ENCODE assay signal across 15 cellular contexts in the genomic region with DNA sequence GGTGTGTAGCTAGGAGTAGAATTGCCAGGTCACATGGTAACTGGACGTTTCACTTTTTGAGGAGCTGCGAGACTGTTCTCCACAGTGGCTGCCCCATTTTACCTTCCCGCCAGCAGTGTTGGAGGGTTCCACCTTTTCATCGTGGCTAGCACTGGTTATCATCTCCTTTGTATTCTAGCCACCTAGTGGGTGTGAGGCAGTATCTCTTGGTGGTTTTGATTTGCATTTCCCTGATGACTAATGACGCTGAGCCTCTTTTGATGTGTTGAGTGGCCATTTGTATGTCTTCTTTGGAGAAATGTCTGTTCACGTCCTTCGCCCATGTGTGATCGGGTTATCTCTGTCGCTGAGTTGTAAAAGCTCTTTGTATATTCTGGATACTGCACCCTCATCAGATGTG. TPM values are rescaled to one million over a fixed set of nuclear protein-coding genes. Genes with fewer than 3 reads are reported as not detected.
DNase-seq lines count a peak whose midpoint lies in the region; ATAC-seq, FAIRE-seq and TF ChIP-seq lines count a peak whose summit lies in the region.
"Had no signal": no experiment of that assay in that cellular context is flagged by ENCODE, and none has a peak within 500 bp of the region (broad histone marks: within the 10 kb centered on the region; RNA-seq: fewer than 3 reads in every experiment).

No MANE protein-coding gene starts in this region.

- peak; percentile 8 for TF ChIP-seq CTCF in fibroblast of the aortic adventitia (IDR thresholded peaks at IDR 0.05; ENCODE audit: insufficient read depth, low read length)

- peak overlapping the region; percentile 1 to 77 (median 19) for H3K27ac Mint-ChIP-seq in CD8-positive, alpha-beta memory T cell

- H3K4me1 ChIP-seq in CD8-positive, alpha-beta memory T cell (ENCODE audit: insufficient read depth, low read length), result peaks cover 11% of the 10 kb centered on the region
- H3K4me1 ChIP-seq: pancreas, stomach had no signal

- H3K27ac ChIP-seq in CD8-positive, alpha-beta memory T cell (ENCODE audit: low read depth, low read length), result no peak overlapping the region
- H3K27ac ChIP-seq: pancreas, SK-N-MC, stomach had no signal

- H3K9me3 Mint-ChIP-seq in CD8-positive, alpha-beta memory T cell, result no peaks in the 10 kb centered on the region

- H3K36me3 Mint-ChIP-seq in CD8-positive, alpha-beta memory T cell, result peaks cover 2 to 15% (median 4%) of the 10 kb centered on the region in 3 donors

- peaks cover 0 to 6% of the 10 kb centered on the region in 2 donors for H3K27me3 Mint-ChIP-seq in CD8-positive, alpha-beta memory T cell

- H3K4me1 Mint-ChIP-seq in CD8-positive, alpha-beta memory T cell, result peaks cover 19 to 28% (median 20%) of the 10 kb centered on the region in 3 donors

- DNase-seq in CD8-positive, alpha-beta memory T cell, result peak in 1 of 5 donors; percentile 22
- DNase-seq in OCI-M1 (lab: John Stamatoyannopoulos, UW), result peak; percentile 3
- DNase-seq in fibroblast of the aortic adventitia (ENCODE audit: low read depth), result no peak
- DNase-seq in GM12892 (ENCODE audit: insufficient read length), result no peak
- no peak for DNase-seq in dedifferentiated amniotic fluid mesenchymal stem cell (ENCODE audit: extremely low spot score)
- DNase-seq: activated CD4-positive, alpha-beta T cell treated with anti-CD3 and anti-CD28 coated beads, Interleukin-2, amount 50 U/mL, for 4 hours; anterior cingulate cortex; DND-41; hippocampal formation; NCI-H510A; stomach had no signal

- ATAC-seq in GM18867 (IDR thresholded peaks at IDR 0.05; ENCODE audit: unreplicated experiment) (peak; percentile 60), GM18858 (IDR thresholded peaks at IDR 0.05; ENCODE audit: unreplicated experiment) (no peak)
- ATAC-seq: pancreas had no signal

- FAIRE-seq in GM12892 (lab: Jason Lieb, UNC), result no peak
- FAIRE-seq: pancreas had no signal

- no peaks in the 10 kb centered on the region for H3K27me3 ChIP-seq in CD8-positive, alpha-beta memory T cell (ENCODE audit: insufficient read depth, low read length, poor library complexity, severe bottlenecking)
- H3K27me3 ChIP-seq: pancreas, stomach had no signal

- H3K4me3 Mint-ChIP-seq in CD8-positive, alpha-beta memory T cell, result peak overlapping the region in 1 of 7 donors; percentile 26

- no peak for TF ChIP-seq POLR2A in GM12892 (IDR thresholded peaks at IDR 0.05; ENCODE audit: low read depth, low read length)

- H3K36me3 ChIP-seq in CD8-positive, alpha-beta memory T cell (ENCODE audit: insufficient read depth, low read length), result no peaks in the 10 kb centered on the region
- H3K36me3 ChIP-seq: pancreas had no signal

- H3K9me3 ChIP-seq in CD8-positive, alpha-beta memory T cell (ENCODE audit: low read length), result no peaks in the 10 kb centered on the region
- H3K9me3 ChIP-seq: pancreas had no signal

- POLR2A ChIA-PET in CD8-positive, alpha-beta memory T cell (lab: Charles Lee), result no interaction called here

- H3K4me3 ChIP-seq in CD8-positive, alpha-beta memory T cell (ENCODE audit: low read length), result no peak overlapping the region
- no peak overlapping the region for H3K4me3 ChIP-seq in fibroblast of the aortic adventitia (ENCODE audit: low read depth, low read length)
- H3K4me3 ChIP-seq: pancreas, SK-N-MC, stomach had no signal

- CTCF ChIA-PET in CD8-positive, alpha-beta memory T cell (lab: Charles Lee), result interaction anchor here (1.5 kb wide), 1 partner anchor 9 kb away, joined by 3 read pairs; no protein-coding TSS in a partner anchor

RNA-seq across cellular contexts. Expression of a gene that starts 10.6 kb away (rescaled TPM):
- 1 to 10 TPM; 3.9 to 4.1 TPM for total RNA-seq in CD8-positive, alpha-beta memory T cell
- 3.4 TPM for polyA plus RNA-seq in CD8-positive, alpha-beta memory T cell
- 9.3 and 15.5 TPM in 2 replicates for total RNA-seq in fibroblast of the aortic adventitia (ENCODE audit: low replicate concordance)
- 0.47 TPM for polyA plus RNA-seq in GM12892 (2012; ENCODE audit: missing spikeins)

RNA-seq across cellular contexts. Expression of a gene that starts 11.1 kb away (rescaled TPM):
- 100 to 1,000 TPM; 140 to 153 TPM for total RNA-seq in CD8-positive, alpha-beta memory T cell
- 333 TPM for polyA plus RNA-seq in CD8-positive, alpha-beta memory T cell
- total RNA-seq in fibroblast of the aortic adventitia (ENCODE audit: low replicate concordance), result 75.4 and 111 TPM in 2 replicates
- 65.0 TPM for polyA plus RNA-seq in GM12892 (2012; ENCODE audit: missing spikeins)

RNA-seq across cellular contexts. Expression of a gene that starts 28.8 kb away (rescaled TPM):
- under 1 TPM; 0.51 to 0.57 TPM for total RNA-seq in CD8-positive, alpha-beta memory T cell
- polyA plus RNA-seq in CD8-positive, alpha-beta memory T cell, result not detected
- 3.1 and 6.1 TPM in 2 replicates for total RNA-seq in fibroblast of the aortic adventitia (ENCODE audit: low replicate concordance)
- not detected for polyA plus RNA-seq in GM12892 (2012; ENCODE audit: missing spikeins)

RNA-seq across cellular contexts. Expression of a gene that starts 45.6 kb away (rescaled TPM):
- not detected for total RNA-seq in CD8-positive, alpha-beta memory T cell
- not detected for polyA plus RNA-seq in CD8-positive, alpha-beta memory T cell
- 0.54 TPM in 1 of 2 replicates, not detected in the other for total RNA-seq in fibroblast of the aortic adventitia (ENCODE audit: low replicate concordance)
- 0.32 TPM for polyA plus RNA-seq in GM12892 (2012; ENCODE audit: missing spikeins)

RNA-seq across cellular contexts. Expression of a gene that starts 47.5 kb away (rescaled TPM):
- total RNA-seq in CD8-positive, alpha-beta memory T cell, result 1 to 10 TPM; 1.0 to 1.2 TPM
- polyA plus RNA-seq in CD8-positive, alpha-beta memory T cell, result 0.12 TPM
- total RNA-seq in fibroblast of the aortic adventitia (ENCODE audit: low replicate concordance), result 5.6 and 8.8 TPM in 2 replicates
- polyA plus RNA-seq in GM12892 (2012; ENCODE audit: missing spikeins), result 1.8 TPM
